19 cellular contexts compared by ENCODE assay signal in genomic region chr4:126221717-126222116, GRCh38.
"Had no signal": no experiment of that assay in that cellular context is flagged by ENCODE, and none has a peak within 500 bp of the region (broad histone marks: within the 10 kb centered on the region; RNA-seq: fewer than 3 reads in every experiment).

No MANE protein-coding gene starts in this region.

- ATAC-seq: activated CD4-positive, alpha-beta T cell treated with anti-CD3 and anti-CD28 coated beads for 36 hours; psoas muscle; right lobe of liver; stimulated activated memory B cell treated with anti-CD40 and anti-IgM and Interleukin-4, amounts not matched to agents 10 μg/mL and 1 μg/mL and 100 μg/mL, for 72 hours; upper lobe of right lung; WTC11 had no signal

- H3K4me3 Mint-ChIP-seq: activated CD4-positive, alpha-beta T cell treated with anti-CD3 and anti-CD28 coated beads for 36 hours; activated naive CD4-positive, alpha-beta T cell treated with anti-CD3 and anti-CD28 coated beads, Interleukin-2, amount 50 U/mL, for 24 hours; neural crest cell; stimulated activated memory B cell treated with anti-CD40 and anti-IgM and Interleukin-4, amounts not matched to agents 10 μg/mL and 1 μg/mL and 100 μg/mL, for 72 hours; WTC11 had no signal

- H3K27me3 Mint-ChIP-seq: activated CD4-positive, alpha-beta T cell treated with anti-CD3 and anti-CD28 coated beads for 36 hours; activated naive CD4-positive, alpha-beta T cell treated with anti-CD3 and anti-CD28 coated beads, Interleukin-2, amount 50 U/mL, for 24 hours; stimulated activated memory B cell treated with anti-CD40 and anti-IgM and Interleukin-4, amounts not matched to agents 10 μg/mL and 1 μg/mL and 100 μg/mL, for 72 hours had no signal

- H3K36me3 ChIP-seq: adrenal gland, esophagus squamous epithelium, right lobe of liver, upper lobe of right lung had no signal

- H3K4me3 ChIP-seq: adrenal gland, esophagus squamous epithelium, psoas muscle, right lobe of liver, upper lobe of right lung had no signal

- H3K4me1 Mint-ChIP-seq: activated CD4-positive, alpha-beta T cell treated with anti-CD3 and anti-CD28 coated beads for 36 hours; activated naive CD4-positive, alpha-beta T cell treated with anti-CD3 and anti-CD28 coated beads, Interleukin-2, amount 50 U/mL, for 24 hours; stimulated activated memory B cell treated with anti-CD40 and anti-IgM and Interleukin-4, amounts not matched to agents 10 μg/mL and 1 μg/mL and 100 μg/mL, for 72 hours; WTC11 had no signal

- H3K4me1 ChIP-seq: adrenal gland, esophagus squamous epithelium, psoas muscle, right lobe of liver had no signal

- H3K36me3 Mint-ChIP-seq: activated naive CD4-positive, alpha-beta T cell treated with anti-CD3 and anti-CD28 coated beads, Interleukin-2, amount 50 U/mL, for 24 hours; stimulated activated memory B cell treated with anti-CD40 and anti-IgM and Interleukin-4, amounts not matched to agents 10 μg/mL and 1 μg/mL and 100 μg/mL, for 72 hours; WTC11 had no signal

- H3K9me3 ChIP-seq: adrenal gland, esophagus squamous epithelium, psoas muscle, right lobe of liver, upper lobe of right lung had no signal

- DNase-seq: activated CD4-positive, alpha-beta T cell treated with anti-CD3 and anti-CD28 coated beads for 36 hours; activated CD4-positive, alpha-beta T cell treated with anti-CD3 and anti-CD28 coated beads, Interleukin-2, amount 50 U/mL, for 48 hours; activated gamma-delta T cell; adrenal gland; dermis blood vessel endothelial cell; effector memory CD4-positive, alpha-beta T cell; esophagus squamous epithelium; hypothalamus; islet precursor cell; psoas muscle; right lobe of liver; stimulated activated CD4-positive, alpha-beta T cell treated with anti-CD3 and anti-CD28 coated beads, Interleukin-4, amount 100 ng/mL, for 4 hours; SW 1271; T-helper 2 cell; upper lobe of right lung had no signal

- H3K27me3 ChIP-seq: adrenal gland, esophagus squamous epithelium, right lobe of liver, upper lobe of right lung had no signal

- H3K27ac ChIP-seq: adrenal gland, esophagus squamous epithelium, psoas muscle, right lobe of liver, upper lobe of right lung had no signal

- H3K9me3 Mint-ChIP-seq: WTC11 had no signal

- H3K27ac Mint-ChIP-seq: activated CD4-positive, alpha-beta T cell treated with anti-CD3 and anti-CD28 coated beads for 36 hours; activated naive CD4-positive, alpha-beta T cell treated with anti-CD3 and anti-CD28 coated beads, Interleukin-2, amount 50 U/mL, for 24 hours; stimulated activated memory B cell treated with anti-CD40 and anti-IgM and Interleukin-4, amounts not matched to agents 10 μg/mL and 1 μg/mL and 100 μg/mL, for 72 hours; WTC11 had no signal
